9 cellular contexts compared by ENCODE assay signal in the genomic region with DNA sequence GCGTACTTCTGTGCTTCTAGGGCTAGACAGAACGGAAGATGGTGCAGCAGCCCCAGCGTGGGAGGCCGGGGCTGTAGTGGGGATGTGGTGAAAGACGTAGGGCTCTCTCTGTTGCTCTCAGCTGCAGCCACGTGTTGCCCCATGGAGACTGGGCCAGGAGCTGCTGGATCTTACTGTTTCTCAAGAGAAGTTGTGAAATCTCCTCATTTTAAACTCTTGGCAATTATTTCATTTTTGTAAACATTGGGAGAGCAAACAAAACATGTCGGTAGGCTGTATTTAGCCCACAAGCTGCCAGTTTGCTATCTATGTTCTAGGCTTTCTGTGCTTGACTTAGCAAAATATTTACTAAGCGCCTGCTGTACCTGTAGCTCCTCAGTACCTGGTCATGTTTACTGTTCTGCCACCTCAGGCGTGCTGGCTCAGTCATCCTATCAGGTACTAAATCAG. TPM values are rescaled to one million over a fixed set of nuclear protein-coding genes. Genes with fewer than 3 reads are reported as not detected.
DNase-seq lines count a peak whose midpoint lies in the region; ATAC-seq and TF ChIP-seq lines count a peak whose summit lies in the region.
"Had no signal": no experiment of that assay in that cellular context is flagged by ENCODE, and none has a peak within 500 bp of the region (broad histone marks: within the 10 kb centered on the region; RNA-seq: fewer than 3 reads in every experiment).

No MANE protein-coding gene starts in this region.

- CTCF ChIA-PET in activated CD8-positive, alpha-beta memory T cell treated with anti-CD3 and anti-CD28 coated beads, Interleukin-2, amount 10 ng/mL, durations not matched to agents 7 days and 5 days (lab: Charles Lee), result no interaction called here

- H3K4me1 ChIP-seq in mucosa of descending colon (ENCODE audit: low read depth), result peaks cover 14% of the 10 kb centered on the region
- H3K4me1 ChIP-seq in neuronal stem cell (ENCODE audit: control insufficient read depth in 2 of 2, insufficient read depth in 1 of 2, low read depth in 1 of 2, low read length in 2 of 2), result peaks cover 0 to 4% of the 10 kb centered on the region in 2 donors

- no peak overlapping the region for H3K27ac Mint-ChIP-seq in activated CD8-positive, alpha-beta memory T cell treated with anti-CD3 and anti-CD28 coated beads, Interleukin-2, amount 10 ng/mL, durations not matched to agents 7 days and 5 days

- peak; percentile 53 for ATAC-seq in HG02798 (IDR thresholded peaks at IDR 0.05; ENCODE audit: poor library complexity, unreplicated experiment)
- peak; percentile 84 for ATAC-seq in mucosa of descending colon
- ATAC-seq in activated CD8-positive, alpha-beta memory T cell treated with anti-CD3 and anti-CD28 coated beads, Interleukin-2, amount 10 ng/mL, durations not matched to agents 7 days and 5 days, result no peak

- H3K9me3 Mint-ChIP-seq in activated CD8-positive, alpha-beta memory T cell treated with anti-CD3 and anti-CD28 coated beads, Interleukin-2, amount 10 ng/mL, durations not matched to agents 7 days and 5 days (ENCODE audit: low read depth), result no peaks in the 10 kb centered on the region

- H2BK12ac ChIP-seq in neuronal stem cell (ENCODE audit: low read length), result no peak overlapping the region

- H3K4me1 Mint-ChIP-seq in activated CD8-positive, alpha-beta memory T cell treated with anti-CD3 and anti-CD28 coated beads, Interleukin-2, amount 10 ng/mL, durations not matched to agents 7 days and 5 days, result peaks cover 2% of the 10 kb centered on the region

- no peak overlapping the region for H3K4me3 Mint-ChIP-seq in activated CD8-positive, alpha-beta memory T cell treated with anti-CD3 and anti-CD28 coated beads, Interleukin-2, amount 10 ng/mL, durations not matched to agents 7 days and 5 days

- H3K36me3 ChIP-seq in mucosa of descending colon (ENCODE audit: low read depth), result no peaks in the 10 kb centered on the region
- no peaks in the 10 kb centered on the region for H3K36me3 ChIP-seq in neuronal stem cell (replicated peaks in 1 of 2; ENCODE audit: control insufficient read depth in 2 of 2, insufficient read depth in 2 of 2, low read length in 2 of 2)

- no peak overlapping the region for H3K4ac ChIP-seq in neuronal stem cell (ENCODE audit: low read length)

- H3K14ac ChIP-seq in neuronal stem cell (ENCODE audit: low read length), result no peak overlapping the region

- no peaks in the 10 kb centered on the region for H3K27me3 Mint-ChIP-seq in activated CD8-positive, alpha-beta memory T cell treated with anti-CD3 and anti-CD28 coated beads, Interleukin-2, amount 10 ng/mL, durations not matched to agents 7 days and 5 days

- intact Hi-C loops in mucosa of descending colon (cut with DNase I, micrococcal nuclease), result no loop called here

- H2BK5ac ChIP-seq in neuronal stem cell (ENCODE audit: low read length), result no peak overlapping the region

- no peak overlapping the region for H2AK5ac ChIP-seq in neuronal stem cell (ENCODE audit: low read depth, low read length)

- no peak overlapping the region for H2BK15ac ChIP-seq in neuronal stem cell (ENCODE audit: low read length)

- H3K18ac ChIP-seq in neuronal stem cell (ENCODE audit: low read length), result no peak overlapping the region

- no peak overlapping the region for H2BK120ac ChIP-seq in neuronal stem cell (ENCODE audit: low read depth, low read length)

- in situ Hi-C loops in T47D (cut with HindIII; ENCODE audit: low pct_unique_long_range_greater_than_20kb, low sequenced_read_pairs), result no loop called here

- no peak overlapping the region for H4K8ac ChIP-seq in neuronal stem cell (ENCODE audit: low read depth, low read length)

- H3K9ac ChIP-seq in neuronal stem cell (ENCODE audit: low read depth, low read length, poor library complexity), result no peak overlapping the region

- peaks cover 2% of the 10 kb centered on the region for H3K79me1 ChIP-seq in neuronal stem cell (ENCODE audit: low read depth, low read length)

- no peak overlapping the region for H3K4me2 ChIP-seq in neuronal stem cell (ENCODE audit: insufficient read depth, low read length, poor library complexity, severe bottlenecking)

- peaks cover 2% of the 10 kb centered on the region for H3K36me3 Mint-ChIP-seq in activated CD8-positive, alpha-beta memory T cell treated with anti-CD3 and anti-CD28 coated beads, Interleukin-2, amount 10 ng/mL, durations not matched to agents 7 days and 5 days

- no peaks in the 10 kb centered on the region for H3K27me3 ChIP-seq in neuronal stem cell (ENCODE audit: control insufficient read depth in 3 of 3, insufficient read depth in 3 of 3, low read depth in 1 of 3, low read length in 3 of 3)

- H3K4me3 ChIP-seq in mucosa of descending colon (no peak overlapping the region), neuronal stem cell (ENCODE audit: low read length in 2 of 2) (no peak overlapping the region)

- no peaks in the 10 kb centered on the region for H3K9me3 ChIP-seq in mucosa of descending colon
- H3K9me3 ChIP-seq in neuronal stem cell (replicated peaks in 1 of 2; ENCODE audit: control insufficient read depth in 2 of 2, insufficient read depth in 1 of 2, low read depth in 1 of 2, low read length in 2 of 2), result no peaks in the 10 kb centered on the region

- H3K23ac ChIP-seq in neuronal stem cell (ENCODE audit: low read depth, low read length, poor library complexity), result no peak overlapping the region

- peak; percentile 23 to 30 for DNase-seq in AML-193 (lab: John Stamatoyannopoulos, UW)
- peak; percentile 18 to 85 for DNase-seq in T47D (ENCODE audit: low read depth in 1 of 2, low spot score in 1 of 2)
- peak; percentile 43 to 78 (median 48) for DNase-seq in mucosa of descending colon
- DNase-seq in effector CD4-positive, alpha-beta T cell, result no peak
- DNase-seq in HPDE6-E6E7 (ENCODE audit: extremely low spot score), result no peak
- DNase-seq in activated CD8-positive, alpha-beta memory T cell treated with anti-CD3 and anti-CD28 coated beads, Interleukin-2, amount 10 ng/mL, durations not matched to agents 7 days and 5 days, result no peak
- DNase-seq in neuronal stem cell (ENCODE audit: low spot score), result no peak
- DNase-seq: activated gamma-delta T cell treated with Interleukin-2 at 50 U/mL for 16 hours had no signal

- no peak overlapping the region for H3K27ac ChIP-seq in neuronal stem cell (replicated peaks; ENCODE audit: low read length)

- TF ChIP-seq CTCF in mucosa of descending colon (IDR thresholded peaks at IDR 0.05), result no peak

- H4K91ac ChIP-seq in neuronal stem cell (ENCODE audit: low read depth, low read length, poor library complexity), result no peak overlapping the region

- no peak overlapping the region for H2AFZ ChIP-seq in neuronal stem cell (ENCODE audit: low read length)

- WGBS in neuronal stem cell (ENCODE audit: extremely low coverage in 2 of 2, insufficient read length in 2 of 2, insufficient replicate concordance in 1 of 2), 2 donors, result no CpG with 5 or more reads among the region's 9 CpGs

RNA-seq across cellular contexts. Expression of a gene that starts 15.9 kb away (rescaled TPM):
- total RNA-seq in mucosa of descending colon, result 10 to 100 TPM; 32.9 to 35.5 (median 35.1) TPM
- 10 to 100 TPM; 30.1 to 40.7 TPM for total RNA-seq in activated CD8-positive, alpha-beta memory T cell treated with anti-CD3 and anti-CD28 coated beads, Interleukin-2, amount 10 ng/mL, durations not matched to agents 7 days and 5 days
- 16.5 TPM for polyA plus RNA-seq in neuronal stem cell (2013, experiment 1 of 2)
- 17.6 TPM for polyA plus RNA-seq in neuronal stem cell (2013, experiment 2 of 2)

RNA-seq across cellular contexts. Expression of a gene that starts 35.8 kb away (rescaled TPM):
- total RNA-seq in mucosa of descending colon, result 100 to 1,000 TPM; 729 to 882 (median 820) TPM
- total RNA-seq in activated CD8-positive, alpha-beta memory T cell treated with anti-CD3 and anti-CD28 coated beads, Interleukin-2, amount 10 ng/mL, durations not matched to agents 7 days and 5 days, result 1,000 to 10,000 TPM in 1 of 2 experiments, 100 to 1,000 TPM in 1; 844 to 1,001 TPM
- 2,607 TPM for polyA plus RNA-seq in neuronal stem cell (2013, experiment 1 of 2)
- polyA plus RNA-seq in neuronal stem cell (2013, experiment 2 of 2), result 2,636 TPM

RNA-seq across cellular contexts. Expression of a gene that starts 50.8 kb away (rescaled TPM):
- 10 to 100 TPM; 38.9 to 53.2 (median 39.6) TPM for total RNA-seq in mucosa of descending colon
- total RNA-seq in activated CD8-positive, alpha-beta memory T cell treated with anti-CD3 and anti-CD28 coated beads, Interleukin-2, amount 10 ng/mL, durations not matched to agents 7 days and 5 days, result 10 to 100 TPM; 52.9 to 67.1 TPM
- polyA plus RNA-seq in neuronal stem cell (2013, experiment 1 of 2), result 27.2 TPM
- 27.3 TPM for polyA plus RNA-seq in neuronal stem cell (2013, experiment 2 of 2)

Comparison
In these comparisons a context has a peak if more than half of its experiments do, and no peak if none do; other contexts are left out.
1. DNase-seq: peak in AML-193 (2 of 2), T47D (2 of 2) and mucosa of descending colon (3 of 3); none in effector CD4-positive, alpha-beta T cell (single experiment), HPDE6-E6E7 (single experiment), activated CD8-positive, alpha-beta memory T cell treated with anti-CD3 and anti-CD28 coated beads, Interleukin-2, amount 10 ng/mL, durations not matched to agents 7 days and 5 days (single experiment) and neuronal stem cell (single experiment).